8 cellular contexts compared by ENCODE assay signal in the genomic region with DNA sequence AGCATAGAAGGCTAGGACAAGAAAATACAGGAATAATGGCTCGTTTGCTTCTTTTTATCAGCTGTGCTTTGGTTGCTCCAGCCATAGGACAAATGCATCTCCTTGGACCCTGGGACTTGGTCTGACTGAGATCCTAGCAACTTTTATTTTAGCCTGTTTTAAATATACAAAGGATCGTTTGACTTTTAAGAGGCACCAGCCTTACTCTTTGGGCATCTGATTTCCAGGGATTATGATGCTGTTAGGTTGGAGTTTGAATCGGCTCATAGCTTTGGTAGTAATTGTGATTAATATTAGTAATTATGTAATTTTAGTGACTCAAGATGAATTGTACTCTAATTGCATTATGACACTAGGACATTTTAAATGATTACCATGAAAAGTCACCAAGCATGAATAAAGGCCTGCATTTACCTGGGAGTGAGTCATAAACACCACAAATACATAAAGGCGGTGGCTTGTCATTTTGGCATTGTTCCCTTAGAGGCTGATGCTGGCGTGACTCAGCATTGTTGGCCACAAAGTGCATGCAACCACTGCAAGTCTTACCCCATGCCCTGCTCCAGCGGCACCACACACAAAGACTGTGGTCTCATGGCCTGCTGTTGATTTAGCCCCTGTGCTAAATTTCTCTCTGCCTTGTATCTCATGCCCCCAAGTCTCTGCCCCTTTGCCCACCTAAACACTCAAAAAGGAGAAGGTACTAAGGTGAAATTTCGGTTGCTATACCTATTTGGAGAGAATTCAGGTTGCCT. TPM values are rescaled to one million over a fixed set of nuclear protein-coding genes. Genes with fewer than 3 reads are reported as not detected.
DNase-seq lines count a peak whose midpoint lies in the region; ATAC-seq and TF ChIP-seq lines count a peak whose summit lies in the region.

No MANE protein-coding gene starts in this region.

- DNase-seq in DMS 273 (lab: John Stamatoyannopoulos, UW; ENCODE audit: unreplicated experiment): peak; percentile 27
- DNase-seq in DMS 273 treated with DMSO at 0.1 percent for 48 hours (lab: John Stamatoyannopoulos, UW): no peak
- DNase-seq in NCI-H2029 treated with DMSO at 0.1 percent for 48 hours (lab: John Stamatoyannopoulos, UW): peak; percentile 55
- peak; percentile 87 for DNase-seq in activated CD4-positive, alpha-beta T cell treated with anti-CD3 and anti-CD28 coated beads for 36 hours
- peak; percentile 2 for DNase-seq in effector CD4-positive, alpha-beta T cell
- DNase-seq in occipital lobe (lab: John Stamatoyannopoulos, UW): peak; percentile 1
- DNase-seq in type B pancreatic cell (ENCODE audit: extremely low spot score, unreplicated experiment): no peak

- CTCF ChIA-PET in activated CD4-positive, alpha-beta T cell treated with anti-CD3 and anti-CD28 coated beads for 36 hours (lab: Charles Lee): interaction anchor here (1.3 kb wide), 1 partner anchor 9 kb away, joined by 5 read pairs; no protein-coding TSS in a partner anchor

- peak; percentile 98 for ATAC-seq in HG02884 (IDR thresholded peaks at IDR 0.05; ENCODE audit: unreplicated experiment)
- ATAC-seq in activated CD4-positive, alpha-beta T cell treated with anti-CD3 and anti-CD28 coated beads for 36 hours: peak; percentile 98

- H3K27me3 Mint-ChIP-seq in activated CD4-positive, alpha-beta T cell treated with anti-CD3 and anti-CD28 coated beads for 36 hours: no peaks in the 10 kb centered on the region
- H3K27me3 Mint-ChIP-seq in type B pancreatic cell: no peaks in the 10 kb centered on the region

- POLR2A ChIA-PET in activated CD4-positive, alpha-beta T cell treated with anti-CD3 and anti-CD28 coated beads for 36 hours (lab: Charles Lee): no interaction called here

- H3K4me3 Mint-ChIP-seq in activated CD4-positive, alpha-beta T cell treated with anti-CD3 and anti-CD28 coated beads for 36 hours: no peak overlapping the region
- H3K4me3 Mint-ChIP-seq in type B pancreatic cell: no peak overlapping the region

- intact Hi-C loops in activated CD4-positive, alpha-beta T cell treated with anti-CD3 and anti-CD28 coated beads for 36 hours (cut with DNase I, micrococcal nuclease): loop anchor here in 1 of 2 experiments (2.0 kb wide), 1 partner anchor 64 kb away; a partner anchor contains a TSS

- peaks cover 7% of the 10 kb centered on the region for H3K4me1 Mint-ChIP-seq in activated CD4-positive, alpha-beta T cell treated with anti-CD3 and anti-CD28 coated beads for 36 hours
- H3K4me1 Mint-ChIP-seq in type B pancreatic cell (ENCODE audit: unreplicated experiment): peaks cover 21% of the 10 kb centered on the region

- H3K9me3 Mint-ChIP-seq in activated CD4-positive, alpha-beta T cell treated with anti-CD3 and anti-CD28 coated beads for 36 hours (ENCODE audit: low read depth): no peaks in the 10 kb centered on the region
- H3K9me3 Mint-ChIP-seq in type B pancreatic cell: no peaks in the 10 kb centered on the region

- H3K27ac Mint-ChIP-seq in activated CD4-positive, alpha-beta T cell treated with anti-CD3 and anti-CD28 coated beads for 36 hours: no peak overlapping the region
- peak overlapping the region; percentile 91 for H3K27ac Mint-ChIP-seq in type B pancreatic cell

- no peaks in the 10 kb centered on the region for H3K36me3 Mint-ChIP-seq in activated CD4-positive, alpha-beta T cell treated with anti-CD3 and anti-CD28 coated beads for 36 hours (ENCODE audit: low read depth)
- H3K36me3 Mint-ChIP-seq in type B pancreatic cell: peaks cover 8% of the 10 kb centered on the region

- TF ChIP-seq CTCF in type B pancreatic cell (conservative IDR thresholded peaks at IDR 0.05): no peak

RNA-seq across cellular contexts. Expression of a gene that starts 12.4 kb away (rescaled TPM):
- total RNA-seq in activated CD4-positive, alpha-beta T cell treated with anti-CD3 and anti-CD28 coated beads for 36 hours: 1 to 10 TPM; 1.3 to 1.6 TPM
- total RNA-seq in occipital lobe (not detected), type B pancreatic cell (ENCODE audit: low replicate concordance) (11.3 and 53.7 TPM in 2 replicates)

Comparison
In these comparisons a context has a peak if more than half of its experiments do, and no peak if none do; other contexts are left out.
1. DNase-seq: peak in DMS 273 (single experiment), NCI-H2029 treated with DMSO at 0.1 percent for 48 hours (single experiment), activated CD4-positive, alpha-beta T cell treated with anti-CD3 and anti-CD28 coated beads for 36 hours (single experiment), effector CD4-positive, alpha-beta T cell (single experiment) and occipital lobe (single experiment); none in DMS 273 treated with DMSO at 0.1 percent for 48 hours (single experiment) and type B pancreatic cell (single experiment).